ENCODE assay signal across 17 cellular contexts in the genomic region with DNA sequence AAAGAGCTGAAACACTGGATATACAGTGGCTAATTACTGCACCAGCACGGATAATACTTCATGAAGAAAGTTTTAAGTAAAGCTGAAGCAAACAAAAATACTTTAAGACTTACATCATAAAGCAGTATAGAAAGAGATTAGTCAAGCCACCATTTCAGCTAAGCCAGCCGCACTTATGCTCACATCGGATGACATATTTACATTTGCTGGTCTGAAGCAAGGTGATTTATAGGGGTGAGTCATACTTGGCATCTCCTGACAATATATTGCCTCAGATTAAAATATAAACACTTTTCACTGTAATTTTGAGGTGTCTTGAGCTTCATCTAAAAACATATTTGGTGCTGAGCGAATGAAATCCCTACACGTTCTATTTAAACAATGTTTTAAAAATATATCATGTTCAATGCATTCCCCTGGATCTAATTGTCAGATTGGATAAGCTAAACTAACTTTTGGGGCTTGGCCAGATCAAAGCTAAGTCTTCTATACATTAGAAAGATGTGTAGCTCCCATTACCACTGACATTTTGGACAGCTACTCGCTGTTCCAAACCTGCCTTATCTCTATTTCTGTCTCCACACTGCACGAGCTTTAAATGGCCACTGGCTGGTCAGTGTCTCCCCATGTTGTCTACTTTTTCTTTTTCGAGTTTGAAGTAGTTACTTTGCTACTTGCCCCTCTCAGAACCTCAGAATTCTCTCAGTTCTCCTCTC.
DNase-seq lines count a peak whose midpoint lies in the region; ATAC-seq and TF ChIP-seq lines count a peak whose summit lies in the region.
"Had no signal": no experiment of that assay in that cellular context is flagged by ENCODE, and none has a peak within 500 bp of the region (broad histone marks: within the 10 kb centered on the region; RNA-seq: fewer than 3 reads in every experiment).

No MANE protein-coding gene starts in this region.

- 91 to 100% methylated on average over 1 to 8 of the region's 8 CpGs for WGBS in endodermal cell (ENCODE audit: insufficient coverage in 1 of 2, insufficient read length in 1 of 2), 2 experiments

- in situ Hi-C loops in gastrocnemius medialis (cut with MboI; ENCODE audit: low sequenced_read_pairs in 4 of 4), result no loop called here

- TF ChIP-seq POLR2A in gastrocnemius medialis (IDR thresholded peaks at IDR 0.05), result no peak

- H3K36me3 Mint-ChIP-seq in endodermal cell (ENCODE audit: low read depth), result no peaks in the 10 kb centered on the region
- H3K36me3 Mint-ChIP-seq: neural progenitor cell had no signal

- H3K4me1 Mint-ChIP-seq in endodermal cell, result no peaks in the 10 kb centered on the region
- H3K4me1 Mint-ChIP-seq: activated CD4-positive, alpha-beta T cell treated with anti-CD3 and anti-CD28 coated beads, Interleukin-2, amount 10 ng/mL, durations not matched to agents 7 days and 5 days; activated naive CD8-positive, alpha-beta T cell treated with anti-CD3 and anti-CD28 coated beads, Interleukin-2, amount 50 U/mL, for 24 hours had no signal

- H3K4me3 ChIP-seq in LNCaP clone FGC (ENCODE audit: low read depth, low read length), result no peak overlapping the region
- H3K4me3 ChIP-seq in RWPE2 (ENCODE audit: severe bottlenecking), result no peak overlapping the region
- no peak overlapping the region for H3K4me3 ChIP-seq in gastrocnemius medialis
- H3K4me3 ChIP-seq in endodermal cell (ENCODE audit: low read length), result no peak overlapping the region
- H3K4me3 ChIP-seq: lower lobe of right lung, neural progenitor cell, right atrium auricular region, thyroid gland had no signal

- TF ChIP-seq CTCF in LNCaP clone FGC (IDR thresholded peaks at IDR 0.05; ENCODE audit: control insufficient read depth, extremely low read depth, insufficient read depth) (no peak), RWPE2 (IDR thresholded peaks at IDR 0.05; ENCODE audit: poor library complexity, severe bottlenecking) (no peak), gastrocnemius medialis (IDR thresholded peaks at IDR 0.05 in 4 of 5, conservative IDR thresholded peaks at IDR 0.05 in 1 of 5) (no peak), endodermal cell (conservative IDR thresholded peaks at IDR 0.05) (no peak)

- H3K4me3 Mint-ChIP-seq in endodermal cell, result no peak overlapping the region
- H3K4me3 Mint-ChIP-seq: activated CD4-positive, alpha-beta T cell treated with anti-CD3 and anti-CD28 coated beads, Interleukin-2, amount 10 ng/mL, durations not matched to agents 7 days and 5 days; activated naive CD8-positive, alpha-beta T cell treated with anti-CD3 and anti-CD28 coated beads, Interleukin-2, amount 50 U/mL, for 24 hours; activated T-cell treated with anti-CD3 and anti-CD28 coated beads, Interleukin-2, amount 50 U/mL, for 24 hours; neural progenitor cell had no signal

- no peak overlapping the region for H3K27ac Mint-ChIP-seq in endodermal cell
- H3K27ac Mint-ChIP-seq: activated CD4-positive, alpha-beta T cell treated with anti-CD3 and anti-CD28 coated beads, Interleukin-2, amount 10 ng/mL, durations not matched to agents 7 days and 5 days; activated naive CD8-positive, alpha-beta T cell treated with anti-CD3 and anti-CD28 coated beads, Interleukin-2, amount 50 U/mL, for 24 hours; activated T-cell treated with anti-CD3 and anti-CD28 coated beads, Interleukin-2, amount 50 U/mL, for 24 hours; neural progenitor cell had no signal

- no peak overlapping the region for H3K9ac ChIP-seq in endodermal cell (ENCODE audit: extremely low read depth, low read length, poor library complexity, severe bottlenecking)
- H3K9ac ChIP-seq: neural progenitor cell had no signal

- H3K27me3 ChIP-seq in RWPE2 (ENCODE audit: insufficient read depth, poor library complexity, severe bottlenecking) (no peaks in the 10 kb centered on the region), gastrocnemius medialis (no peaks in the 10 kb centered on the region), endodermal cell (ENCODE audit: control insufficient read depth, insufficient read depth, low read length, poor library complexity, severe bottlenecking) (no peaks in the 10 kb centered on the region)
- H3K27me3 ChIP-seq: neural progenitor cell, right atrium auricular region, thyroid gland had no signal

- peak; percentile 77 for DNase-seq in DMS53 (lab: John Stamatoyannopoulos, UW)
- DNase-seq in LNCaP clone FGC (ENCODE audit: low read depth), result peak; percentile 42
- DNase-seq in RWPE2 (ENCODE audit: low spot score), result no peak
- peak; percentile 41 for DNase-seq in iris pigment epithelial cell (ENCODE audit: low read depth)
- no peak for DNase-seq in gastrocnemius medialis
- DNase-seq in endodermal cell, result no peak
- no peak for DNase-seq in hypothalamus (lab: John Stamatoyannopoulos, UW)
- DNase-seq: activated CD4-positive, alpha-beta T cell treated with anti-CD3 and anti-CD28 coated beads, Interleukin-2, amount 10 ng/mL, durations not matched to agents 7 days and 5 days; activated naive CD8-positive, alpha-beta T cell treated with anti-CD3 and anti-CD28 coated beads, Interleukin-2, amount 50 U/mL, for 24 hours; activated T-cell treated with anti-CD3 and anti-CD28 coated beads, Interleukin-2, amount 50 U/mL, for 24 hours; HCEC 1CT; lower lobe of right lung; NCI-H524 treated with DMSO at 0.1 percent for 48 hours; thyroid gland had no signal

- peaks cover 2% of the 10 kb centered on the region for H3K27me3 Mint-ChIP-seq in endodermal cell (ENCODE audit: insufficient read depth)
- H3K27me3 Mint-ChIP-seq: activated CD4-positive, alpha-beta T cell treated with anti-CD3 and anti-CD28 coated beads, Interleukin-2, amount 10 ng/mL, durations not matched to agents 7 days and 5 days; activated naive CD8-positive, alpha-beta T cell treated with anti-CD3 and anti-CD28 coated beads, Interleukin-2, amount 50 U/mL, for 24 hours; activated T-cell treated with anti-CD3 and anti-CD28 coated beads, Interleukin-2, amount 50 U/mL, for 24 hours had no signal

- ATAC-seq in RWPE2 (ENCODE audit: low read depth), result peak; percentile 91
- ATAC-seq in HG02759 (IDR thresholded peaks at IDR 0.05; ENCODE audit: unreplicated experiment), result no peak
- no peak for ATAC-seq in gastrocnemius medialis
- ATAC-seq: activated naive CD8-positive, alpha-beta T cell treated with anti-CD3 and anti-CD28 coated beads, Interleukin-2, amount 50 U/mL, for 24 hours; lower lobe of right lung had no signal

- H3K9me3 ChIP-seq in RWPE2 (ENCODE audit: severe bottlenecking), result no peaks in the 10 kb centered on the region
- H3K9me3 ChIP-seq in gastrocnemius medialis, result no peaks in the 10 kb centered on the region
- H3K9me3 ChIP-seq in endodermal cell (ENCODE audit: control insufficient read depth, low read length), result no peaks in the 10 kb centered on the region
- H3K9me3 ChIP-seq: lower lobe of right lung, right atrium auricular region, thyroid gland had no signal

- peaks cover 11% of the 10 kb centered on the region for H3K4me1 ChIP-seq in RWPE2 (ENCODE audit: insufficient read depth, poor library complexity, severe bottlenecking)
- H3K4me1 ChIP-seq in gastrocnemius medialis, result no peaks in the 10 kb centered on the region
- no peaks in the 10 kb centered on the region for H3K4me1 ChIP-seq in endodermal cell (ENCODE audit: control insufficient read depth, insufficient read depth, low read length)
- H3K4me1 ChIP-seq: lower lobe of right lung, thyroid gland had no signal

- H3K36me3 ChIP-seq in RWPE2 (ENCODE audit: low read depth) (no peaks in the 10 kb centered on the region), gastrocnemius medialis (no peaks in the 10 kb centered on the region), endodermal cell (ENCODE audit: control insufficient read depth, insufficient read depth, low read length) (no peaks in the 10 kb centered on the region)
- H3K36me3 ChIP-seq: lower lobe of right lung, neural progenitor cell, right atrium auricular region, thyroid gland had no signal

- intact Hi-C loops in gastrocnemius medialis (cut with DNase I; ENCODE audit: low total_unique reads), result no loop called here

- peak overlapping the region; percentile 27 for H3K27ac ChIP-seq in RWPE2 (ENCODE audit: poor library complexity, severe bottlenecking)
- H3K27ac ChIP-seq in gastrocnemius medialis, result no peak overlapping the region
- no peak overlapping the region for H3K27ac ChIP-seq in endodermal cell (ENCODE audit: low read depth, low read length)
- H3K27ac ChIP-seq: lower lobe of right lung, neural progenitor cell, right atrium auricular region, thyroid gland had no signal

- no peaks in the 10 kb centered on the region for H3K9me3 Mint-ChIP-seq in endodermal cell
- H3K9me3 Mint-ChIP-seq: activated CD4-positive, alpha-beta T cell treated with anti-CD3 and anti-CD28 coated beads, Interleukin-2, amount 10 ng/mL, durations not matched to agents 7 days and 5 days; activated naive CD8-positive, alpha-beta T cell treated with anti-CD3 and anti-CD28 coated beads, Interleukin-2, amount 50 U/mL, for 24 hours; activated T-cell treated with anti-CD3 and anti-CD28 coated beads, Interleukin-2, amount 50 U/mL, for 24 hours; neural progenitor cell had no signal

Comparison
In these comparisons a context has a peak if more than half of its experiments do, and no peak if none do; other contexts are left out.
1. DNase-seq: peak in DMS53 (single experiment), LNCaP clone FGC (single experiment) and iris pigment epithelial cell (single experiment); none in RWPE2 (single experiment), gastrocnemius medialis (0 of 2), endodermal cell (single experiment) and hypothalamus (0 of 51).